Comparison of ENCODE assay signal across 23 cellular contexts in genomic region chr19:6556480-6556879, GRCh38. TPM values are rescaled to one million over a fixed set of nuclear protein-coding genes. Genes with fewer than 3 reads are reported as not detected.
A peak's percentile ranks its signal among the peaks of the same experiment; 100 is the strongest.
DNase-seq lines count a peak whose midpoint lies in the region; TF ChIP-seq lines count a peak whose summit lies in the region.
"Had no signal": no experiment of that assay in that cellular context is flagged by ENCODE, and none has a peak within 500 bp of the region (broad histone marks: within the 10 kb centered on the region; RNA-seq: fewer than 3 reads in every experiment).

No MANE protein-coding gene starts in this region.

- H3K27ac ChIP-seq in MM.1S (ENCODE audit: low read length), result no peak overlapping the region
- H3K27ac ChIP-seq: ovary, PC-9, spleen, testis had no signal

- no peaks in the 10 kb centered on the region for H3K9me3 ChIP-seq in MM.1S (replicated peaks; ENCODE audit: insufficient read depth, low read length)
- H3K9me3 ChIP-seq: ovary, spleen, testis had no signal

- no peak overlapping the region for H3K4me3 Mint-ChIP-seq in immature natural killer cell
- H3K4me3 Mint-ChIP-seq: brain; mesothelial cell of epicardium; T-helper 1 cell treated with Interleukin-12 subunit alpha and Interleukin-12 subunit beta and Interleukin-4 antibody, amounts not matched to agents 30 μg/mL and 1 μg/mL, for 36 hours had no signal

- no peak overlapping the region for H2AFZ ChIP-seq in MM.1S (ENCODE audit: low read length)
- H2AFZ ChIP-seq: PC-9 had no signal

- no peak overlapping the region for H3K4me3 ChIP-seq in MM.1S (ENCODE audit: low read length)
- no peak overlapping the region for H3K4me3 ChIP-seq in epithelial cell of esophagus (ENCODE audit: low read length)
- H3K4me3 ChIP-seq: ovary, PC-9, spleen, testis had no signal

- H3F3A ChIP-seq in MM.1S (ENCODE audit: insufficient read depth, low read length), result peaks cover 4% of the 10 kb centered on the region; the same call in 1 of the 2 replicates

- no peaks in the 10 kb centered on the region for H4K20me1 ChIP-seq in MM.1S (ENCODE audit: insufficient read depth, low read length)

- no peaks in the 10 kb centered on the region for H3K79me2 ChIP-seq in MM.1S (ENCODE audit: low read length)

- H3K4me1 Mint-ChIP-seq in immature natural killer cell, result peaks cover 7 to 10% of the 10 kb centered on the region in 2 donors
- H3K4me1 Mint-ChIP-seq: brain, mesothelial cell of epicardium had no signal

- no peaks in the 10 kb centered on the region for H3K9me3 Mint-ChIP-seq in immature natural killer cell
- H3K9me3 Mint-ChIP-seq: mesothelial cell of epicardium; T-helper 1 cell treated with Interleukin-12 subunit alpha and Interleukin-12 subunit beta and Interleukin-4 antibody, amounts not matched to agents 30 μg/mL and 1 μg/mL, for 36 hours had no signal

- no peaks in the 10 kb centered on the region for H3K9me2 ChIP-seq in MM.1S (replicated peaks; ENCODE audit: insufficient read depth, low read length)

- H3K27me3 Mint-ChIP-seq in immature natural killer cell (ENCODE audit: low read depth in 3 of 3), result peaks cover 0 to 6% (median under 1%) of the 10 kb centered on the region in 3 donors

- H3K36me3 Mint-ChIP-seq in immature natural killer cell, result no peaks in the 10 kb centered on the region
- H3K36me3 Mint-ChIP-seq: brain, mesothelial cell of epicardium had no signal

- peak; percentile 27 for DNase-seq in stimulated activated CD4-positive, alpha-beta T cell treated with anti-CD3 and anti-CD28 coated beads, Interleukin-15, amount 100 ng/mL, for 24 hours
- no peak for DNase-seq in stimulated activated CD4-positive, alpha-beta T cell treated with anti-CD3 and anti-CD28 coated beads, Interleukin-12 subunit alpha, Interleukin-12 subunit beta, amount 100 ng/mL, for 4 hours
- DNase-seq in MM.1S, result no peak
- DNase-seq in epithelial cell of esophagus (ENCODE audit: low read depth), result peak; percentile 53
- DNase-seq in superior temporal gyrus (ENCODE audit: extremely low spot score), result no peak
- no peak for DNase-seq in T-helper 1 cell
- DNase-seq in mucosa of gallbladder (ENCODE audit: low spot score), result no peak
- DNase-seq in immature natural killer cell, result no peak
- DNase-seq: activated CD4-positive, alpha-beta T cell treated with anti-CD3 and anti-CD28 coated beads for 48 hours; activated effector memory CD4-positive, alpha-beta T cell treated with Interleukin-2 at 50 U/mL for 16 hours; DMS53; effector memory CD4-positive, alpha-beta T cell; foreskin melanocyte; NCI-H1105 treated with DMSO at 0.1 percent for 48 hours; NCI-H446 treated with DMSO at 0.1 percent for 48 hours; ovary; PC-9; spleen; testis had no signal

- no peak overlapping the region for H3K9ac ChIP-seq in MM.1S (ENCODE audit: low read length)

- no peak overlapping the region for H3K27ac Mint-ChIP-seq in immature natural killer cell
- H3K27ac Mint-ChIP-seq: brain; mesothelial cell of epicardium; T-helper 1 cell treated with Interleukin-12 subunit alpha and Interleukin-12 subunit beta and Interleukin-4 antibody, amounts not matched to agents 30 μg/mL and 1 μg/mL, for 36 hours had no signal

- TF ChIP-seq CTCF in MM.1S (IDR thresholded peaks at IDR 0.05; ENCODE audit: low read length) (no peak), epithelial cell of esophagus (IDR thresholded peaks at IDR 0.05; ENCODE audit: insufficient read depth, low read depth, low read length, missing control alignments) (no peak)

- peaks cover 4% of the 10 kb centered on the region; the same call in 1 of the 2 replicates for H3K27me3 ChIP-seq in MM.1S (replicated peaks; ENCODE audit: insufficient read depth, low read length)
- H3K27me3 ChIP-seq: ovary, testis had no signal

- peaks cover 10% of the 10 kb centered on the region for H3K4me1 ChIP-seq in MM.1S (ENCODE audit: low read length)
- H3K4me1 ChIP-seq: testis had no signal

- H3K36me3 ChIP-seq in MM.1S (replicated peaks; ENCODE audit: insufficient read depth, low read length), result no peaks in the 10 kb centered on the region
- H3K36me3 ChIP-seq: ovary, spleen had no signal

- H3K4me2 ChIP-seq in MM.1S (ENCODE audit: low read depth, low read length), result peak overlapping the region; percentile 26
- H3K4me2 ChIP-seq: PC-9 had no signal

RNA-seq across cellular contexts. Expression of gene TNFSF9, which starts 25.7 kb away (rescaled TPM):
- total RNA-seq in mucosa of gallbladder, result 1.2 TPM
- polyA plus RNA-seq in immature natural killer cell, result 10 to 100 TPM in 1 of 3 donors, 1 to 10 TPM in 2; 1.3 to 16.0 (median 5.9) TPM

RNA-seq across cellular contexts. Expression of gene CD70, which starts 34.5 kb away (rescaled TPM):
- total RNA-seq in mucosa of gallbladder, result not detected
- polyA plus RNA-seq in immature natural killer cell, result under 1 TPM in 2 of 3 donors, not detected in 1; 0.39 to 0.76 TPM
- total RNA-seq: HepG2, mesothelial cell of epicardium, PC-9 had no signal
- polyA plus RNA-seq: ovary had no signal

RNA-seq across cellular contexts. Expression of gene TUBB4A, which starts 54.4 kb away (rescaled TPM):
- 1.8 TPM for total RNA-seq in mucosa of gallbladder
- polyA plus RNA-seq in immature natural killer cell, result 1 to 10 TPM in 2 of 3 donors, under 1 TPM in 1; 0.86 to 3.0 (median 1.3) TPM
- total RNA-seq: HepG2, PC-9 had no signal
- polyA plus RNA-seq: HepG2 had no signal

Comparison
In these comparisons a context has a peak if more than half of its experiments do, and no peak if none do; other contexts are left out.
1. DNase-seq: peak in stimulated activated CD4-positive, alpha-beta T cell treated with anti-CD3 and anti-CD28 coated beads, Interleukin-15, amount 100 ng/mL, for 24 hours (single experiment) and epithelial cell of esophagus (single experiment); none in stimulated activated CD4-positive, alpha-beta T cell treated with anti-CD3 and anti-CD28 coated beads, Interleukin-12 subunit alpha, Interleukin-12 subunit beta, amount 100 ng/mL, for 4 hours (single experiment), MM.1S (single experiment), superior temporal gyrus (single experiment), T-helper 1 cell (0 of 5), mucosa of gallbladder (single experiment) and immature natural killer cell (0 of 3).